In genomic region chr9:72134801-72135200, GRCh38 we compare ENCODE assay signal across 30 cellular contexts. TPM values are rescaled to one million over a fixed set of nuclear protein-coding genes. Genes with fewer than 3 reads are reported as not detected.
"Had no signal": no experiment of that assay in that cellular context is flagged by ENCODE, and none has a peak within 500 bp of the region (broad histone marks: within the 10 kb centered on the region; RNA-seq: fewer than 3 reads in every experiment).

No MANE protein-coding gene starts in this region.

- H3K27ac Mint-ChIP-seq: dendritic cell treated with granulocyte-macrophage colony-stimulating factor and Interleukin-4, amounts not matched to agents 40 ng/mL and 50 ng/mL, for 4 days; endodermal cell; natural killer cell; stimulated activated memory B cell treated with anti-CD40 and anti-IgM and Interleukin-4, amounts not matched to agents 10 μg/mL and 1 μg/mL and 100 μg/mL, for 72 hours had no signal

- H3K4me1 ChIP-seq: colonic mucosa, psoas muscle, spleen, testis, tibial artery, upper lobe of left lung had no signal

- H3K4me1 Mint-ChIP-seq: natural killer cell; stimulated activated memory B cell treated with anti-CD40 and anti-IgM and Interleukin-4, amounts not matched to agents 10 μg/mL and 1 μg/mL and 100 μg/mL, for 72 hours had no signal

- H3K9me3 ChIP-seq: colonic mucosa, gastrocnemius medialis, ovary, psoas muscle, spleen, testis, tibial artery, upper lobe of left lung had no signal

- H3K27me3 ChIP-seq: colonic mucosa, gastrocnemius medialis, ovary, testis, tibial artery, upper lobe of left lung had no signal

- H3K4me3 Mint-ChIP-seq: dendritic cell treated with granulocyte-macrophage colony-stimulating factor and Interleukin-4, amounts not matched to agents 40 ng/mL and 50 ng/mL, for 4 days; endodermal cell; natural killer cell; stimulated activated memory B cell treated with anti-CD40 and anti-IgM and Interleukin-4, amounts not matched to agents 10 μg/mL and 1 μg/mL and 100 μg/mL, for 72 hours had no signal

- H3K36me3 ChIP-seq: colonic mucosa, gastrocnemius medialis, ovary, spleen, tibial artery, upper lobe of left lung had no signal

- H3K4me3 ChIP-seq: colonic mucosa, gastrocnemius medialis, ovary, psoas muscle, skin epidermis, spleen, testis, tibial artery, upper lobe of left lung had no signal

- H3K9me3 Mint-ChIP-seq: dendritic cell treated with granulocyte-macrophage colony-stimulating factor and Interleukin-4, amounts not matched to agents 40 ng/mL and 50 ng/mL, for 4 days; natural killer cell; stimulated activated memory B cell treated with anti-CD40 and anti-IgM and Interleukin-4, amounts not matched to agents 10 μg/mL and 1 μg/mL and 100 μg/mL, for 72 hours had no signal

- H3K36me3 Mint-ChIP-seq: natural killer cell; stimulated activated memory B cell treated with anti-CD40 and anti-IgM and Interleukin-4, amounts not matched to agents 10 μg/mL and 1 μg/mL and 100 μg/mL, for 72 hours had no signal

- DNase-seq: colonic mucosa; effector CD8-positive, alpha-beta T cell; endodermal cell; foreskin fibroblast; gastrocnemius medialis; head of caudate nucleus; kidney; mammary epithelial cell; mesendoderm; natural killer cell; occipital lobe; ovary; posterior cingulate gyrus; psoas muscle; right cardiac atrium; spleen; stimulated activated CD4-positive, alpha-beta T cell treated with anti-CD3 and anti-CD28 coated beads, Interleukin-4, amount 100 ng/mL, for 4 hours; stimulated activated naive CD8-positive, alpha-beta T cell treated with anti-CD3 and anti-CD28 coated beads, Interleukin-15, Interleukin-2, amounts not matched to agents 100 U/mL and 50 U/mL, for 24 hours; substantia nigra; testis; tibial artery; upper lobe of left lung had no signal

- H3K27ac ChIP-seq: colonic mucosa, epithelial cell of prostate, gastrocnemius medialis, ovary, psoas muscle, skin epidermis, spleen, testis, tibial artery, upper lobe of left lung had no signal

- ATAC-seq: esophagus mucosa; gastrocnemius medialis; left lobe of liver; natural killer cell; psoas muscle; right cardiac atrium; stimulated activated memory B cell treated with anti-CD40 and anti-IgM and Interleukin-4, amounts not matched to agents 10 μg/mL and 1 μg/mL and 100 μg/mL, for 72 hours; stimulated activated naive CD8-positive, alpha-beta T cell treated with anti-CD3 and anti-CD28 coated beads, Interleukin-15, Interleukin-2, amounts not matched to agents 100 U/mL and 50 U/mL, for 24 hours had no signal

- FAIRE-seq: kidney, urothelium cell line had no signal

RNA-seq across cellular contexts. Expression of gene GDA, which starts 14.4 kb away (rescaled TPM):
- total RNA-seq: glomerular endothelial cell, mammary epithelial cell, natural killer cell had no signal
